Comparison of ENCODE assay signal across 22 cellular contexts in the genomic region with DNA sequence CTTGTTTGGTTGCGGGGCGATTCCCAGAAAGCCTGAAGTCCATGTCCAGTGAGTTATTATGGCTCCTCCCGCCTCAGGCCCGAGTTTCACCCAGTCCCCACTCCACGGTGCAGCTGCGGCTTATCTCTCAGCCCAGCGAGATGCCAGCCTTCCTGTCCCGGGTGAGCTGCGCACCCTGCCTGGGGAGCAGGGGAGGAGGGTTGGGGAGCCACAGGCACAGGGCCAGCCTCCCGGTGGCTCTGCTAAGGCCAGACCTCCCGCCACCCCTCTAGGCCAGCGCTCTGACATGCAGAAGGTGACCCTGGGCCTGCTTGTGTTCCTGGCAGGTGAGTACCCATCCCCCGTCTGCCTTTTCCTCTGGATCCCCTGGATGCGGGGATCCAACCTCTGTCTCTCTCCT. TPM values are rescaled to one million over a fixed set of nuclear protein-coding genes. Genes with fewer than 3 reads are reported as not detected.
DNase-seq lines count a peak whose midpoint lies in the region; ATAC-seq and TF ChIP-seq lines count a peak whose summit lies in the region.
"Had no signal": no experiment of that assay in that cellular context is flagged by ENCODE, and none has a peak within 500 bp of the region (broad histone marks: within the 10 kb centered on the region; RNA-seq: fewer than 3 reads in every experiment).

No MANE protein-coding gene starts in this region.

- H3K9me2 ChIP-seq in PC-9 (ENCODE audit: insufficient read depth), result no peaks in the 10 kb centered on the region

- peaks cover 89% of the 10 kb centered on the region for H3K4me1 ChIP-seq in PC-9 (replicated peaks; ENCODE audit: insufficient read depth)

- CTCF ChIA-PET in PC-9 (lab: Charles Lee), result no interaction called here

- H3K36me3 ChIP-seq in PC-9 (ENCODE audit: low read depth), result peaks cover 4% of the 10 kb centered on the region; the same call in 1 of the 2 replicates

- peak overlapping the region; percentile 99 for H3K4me2 ChIP-seq in PC-9

- no peaks in the 10 kb centered on the region for H3K9me3 ChIP-seq in PC-9 (ENCODE audit: insufficient read depth, low read depth)

- no peak for DNase-seq in PC-9
- DNase-seq in epithelial cell of esophagus (ENCODE audit: low read depth), result no peak
- DNase-seq in SHP77 treated with DMSO at 0.1 percent for 48 hours (lab: John Stamatoyannopoulos, UW), result no peak
- DNase-seq: activated CD4-positive, alpha-beta T cell treated with anti-CD3 and anti-CD28 coated beads, Interleukin-2, amount 10 ng/mL, durations not matched to agents 7 days and 5 days; anterior cingulate cortex; IMR-90; islet precursor cell; naive thymus-derived CD4-positive, alpha-beta T cell; NCI-H1092 treated with DMSO at 0.1 percent for 48 hours; NCI-H2227 treated with DMSO at 0.1 percent for 48 hours; stimulated activated CD4-positive, alpha-beta T cell treated with anti-CD3 and anti-CD28 coated beads, Interleukin-4, amount 100 ng/mL, for 24 hours; stimulated activated naive B cell treated with anti-CD40 and anti-IgM and Interleukin-4, amounts not matched to agents 10 μg/mL and 1 μg/mL and 100 μg/mL, for 72 hours had no signal

- H3K27me3 ChIP-seq in PC-9 (ENCODE audit: insufficient read depth, low read depth), result no peaks in the 10 kb centered on the region

- POLR2A ChIA-PET in PC-9 (lab: Charles Lee; ENCODE audit: unreplicated experiment), result no interaction called here

- ATAC-seq in GM19455 (IDR thresholded peaks at IDR 0.05; ENCODE audit: unreplicated experiment) (no peak), GM21390 (IDR thresholded peaks at IDR 0.05; ENCODE audit: unreplicated experiment) (no peak)
- ATAC-seq: GM12878; naive thymus-derived CD4-positive, alpha-beta T cell; Panc1; stimulated activated naive B cell treated with anti-CD40 and anti-IgM and Interleukin-4, amounts not matched to agents 10 μg/mL and 1 μg/mL and 100 μg/mL, for 72 hours had no signal

- H4K20me1 ChIP-seq in PC-9 (ENCODE audit: insufficient read depth), result no peaks in the 10 kb centered on the region

- H3K79me2 ChIP-seq in PC-9 (ENCODE audit: low read depth), result peaks cover 51% of the 10 kb centered on the region

- H3K27ac ChIP-seq in PC-9 (peak overlapping the region; percentile 90), skin epidermis (peak overlapping the region in 19 of 21 experiments; percentile 2 to 88 (median 70))

- no peak overlapping the region for H2AFZ ChIP-seq in PC-9

- H3F3A ChIP-seq in PC-9 (ENCODE audit: insufficient read depth, low read depth), result peaks cover 79% of the 10 kb centered on the region

- BruUV-seq in PC-9 (replicated peaks; lab: Mats Ljungman, UMichigan), result no TSS peak

- intact Hi-C loops in PC-9 (cut with micrococcal nuclease; ENCODE audit: unreplicated experiment), result loop anchor here (10.0 kb wide), 1 partner anchor 144 kb away; no protein-coding TSS in a partner anchor

- TF ChIP-seq CTCF in PC-9 (conservative IDR thresholded peaks at IDR 0.05) (no peak), epithelial cell of esophagus (IDR thresholded peaks at IDR 0.05; ENCODE audit: insufficient read depth, low read depth, low read length, missing control alignments) (no peak)

- H3K4me3 ChIP-seq in PC-9, result no peak overlapping the region; the same call in 1 of the 2 replicates
- H3K4me3 ChIP-seq in epithelial cell of esophagus (ENCODE audit: low read length), result peak overlapping the region; percentile 98
- peak overlapping the region; percentile 3 to 58 (median 9) for H3K4me3 ChIP-seq in skin epidermis
- H3K4me3 ChIP-seq: GM12878 had no signal

RNA-seq across cellular contexts. Expression of a gene that starts 3.5 kb away (rescaled TPM):
- 240 and 287 TPM in 2 replicates for total RNA-seq in PC-9 (2021)
- total RNA-seq: activated CD4-positive, alpha-beta T cell treated with anti-CD3 and anti-CD28 coated beads, Interleukin-2, amount 10 ng/mL, durations not matched to agents 7 days and 5 days; activated T-helper 1 cell treated with anti-CD3 and anti-CD28 coated beads, Interleukin-12 subunit alpha, Interleukin-12 subunit beta, Interleukin-2, Interleukin-4 antibody, amounts not matched to agents 30 ng/mL and 10 ng/mL and 1 ng/mL, durations not matched to agents 14 hours and 24 hours and 36 hours; B cell; Daoy; frontal cortex; IMR-90; naive thymus-derived CD4-positive, alpha-beta T cell; T-helper 1 cell treated with Interleukin-12 subunit alpha and Interleukin-12 subunit beta and Interleukin-4 antibody, amounts not matched to agents 30 ng/mL and 1 ng/mL, for 36 hours had no signal

RNA-seq across cellular contexts. Expression of a gene that starts 15.8 kb away (rescaled TPM):
- 1.2 and 1.3 TPM in 2 replicates for total RNA-seq in PC-9 (2021)
- total RNA-seq: activated T-helper 1 cell treated with anti-CD3 and anti-CD28 coated beads, Interleukin-12 subunit alpha, Interleukin-12 subunit beta, Interleukin-2, Interleukin-4 antibody, amounts not matched to agents 30 ng/mL and 10 ng/mL and 1 ng/mL, durations not matched to agents 14 hours and 24 hours and 36 hours; Daoy; GM12878; IMR-90 had no signal

RNA-seq across cellular contexts. Expression of a gene that starts 19.5 kb away (rescaled TPM):
- total RNA-seq in PC-9 (2021), result not detected in 2 replicates
- total RNA-seq: activated T-helper 1 cell treated with anti-CD3 and anti-CD28 coated beads, Interleukin-12 subunit alpha, Interleukin-12 subunit beta, Interleukin-2, Interleukin-4 antibody, amounts not matched to agents 30 ng/mL and 10 ng/mL and 1 ng/mL, durations not matched to agents 14 hours and 24 hours and 36 hours; Daoy; frontal cortex; T-helper 1 cell treated with Interleukin-12 subunit alpha and Interleukin-12 subunit beta and Interleukin-4 antibody, amounts not matched to agents 30 ng/mL and 1 ng/mL, for 36 hours had no signal

RNA-seq across cellular contexts. Expression of a gene that starts 24.0 kb away (rescaled TPM):
- total RNA-seq in PC-9 (2021), result not detected in 2 replicates
- total RNA-seq: IMR-90 had no signal

RNA-seq across cellular contexts. Expression of a gene that starts 35.4 kb away (rescaled TPM):
- total RNA-seq in PC-9 (2021), result 137 and 181 TPM in 2 replicates
- total RNA-seq: frontal cortex had no signal
